28 cellular contexts compared by ENCODE assay signal in the genomic region with DNA sequence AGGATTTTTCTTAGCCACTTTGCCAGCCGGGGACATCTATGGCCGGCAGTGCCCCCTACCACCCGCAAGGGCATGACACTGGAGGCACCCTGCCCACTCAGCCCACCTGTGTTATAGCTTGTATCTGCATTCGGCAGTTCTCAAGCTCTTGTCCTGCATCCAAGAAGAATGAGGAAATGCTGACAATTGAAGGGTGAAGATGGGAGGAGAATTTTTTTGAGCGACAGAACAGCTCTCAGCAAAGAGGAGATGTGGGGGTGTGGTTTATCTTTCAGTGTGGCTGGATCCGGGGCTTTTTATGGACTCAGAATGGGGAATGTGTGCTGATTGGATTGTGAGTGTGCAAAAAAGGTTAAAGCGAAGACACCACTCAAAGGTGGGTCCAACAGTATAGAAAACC. TPM values are rescaled to one million over a fixed set of nuclear protein-coding genes. Genes with fewer than 3 reads are reported as not detected.
"Had no signal": no experiment of that assay in that cellular context is flagged by ENCODE, and none has a peak within 500 bp of the region (broad histone marks: within the 10 kb centered on the region; RNA-seq: fewer than 3 reads in every experiment).

No MANE protein-coding gene starts in this region.

- DNase-seq: naive B cell; naive thymus-derived CD8-positive, alpha-beta T cell; nephron progenitor cell; occipital lobe; pancreas; psoas muscle; right cardiac atrium; right lobe of liver; sigmoid colon; small intestine; stimulated activated CD4-positive, alpha-beta T cell treated with anti-CD3 and anti-CD28 coated beads, Interleukin-15, amount 100 ng/mL, for 24 hours; stimulated activated CD4-positive, alpha-beta T cell treated with anti-CD3 and anti-CD28 coated beads, Interleukin-2, amount 100 ng/mL, for 24 hours; stimulated activated CD4-positive, alpha-beta T cell treated with anti-CD3 and anti-CD28 coated beads, Interleukin-2, amount 100 ng/mL, for 48 hours; stimulated activated CD4-positive, alpha-beta T cell treated with anti-CD3 and anti-CD28 coated beads, Interleukin-4, amount 100 ng/mL, for 24 hours; stimulated activated naive CD4-positive, alpha-beta T cell; stimulated activated naive CD8-positive, alpha-beta T cell treated with anti-CD3 and anti-CD28 coated beads, Interleukin-15, amount 100 ng/mL, for 72 hours; stimulated activated naive CD8-positive, alpha-beta T cell treated with anti-CD3 and anti-CD28 coated beads, Interleukin-15, Interleukin-2, amounts not matched to agents 100 U/mL and 50 U/mL, for 24 hours; substantia nigra; testis; tibial artery; transverse colon; upper lobe of right lung; uterus had no signal

- H3K4me1 Mint-ChIP-seq: naive B cell; neural crest cell; stimulated activated effector memory CD8-positive, alpha-beta T cell treated with anti-CD3 and anti-CD28 coated beads, Interleukin-12 subunit alpha, Interleukin-12 subunit beta, amount 100 ng/mL, for 72 hours had no signal

- H3K36me3 Mint-ChIP-seq: natural killer cell treated with Interleukin-12 subunit alpha and Interleukin-12 subunit beta and Interleukin-15 and Interleukin-18, amount 100 ng/mL, for 72 hours; stimulated activated effector memory CD8-positive, alpha-beta T cell treated with anti-CD3 and anti-CD28 coated beads, Interleukin-12 subunit alpha, Interleukin-12 subunit beta, amount 100 ng/mL, for 72 hours had no signal

- FAIRE-seq: pancreas, small intestine had no signal

- H3K27me3 Mint-ChIP-seq: natural killer cell treated with Interleukin-12 subunit alpha and Interleukin-12 subunit beta and Interleukin-15 and Interleukin-18, amount 100 ng/mL, for 72 hours; stimulated activated naive CD8-positive, alpha-beta T cell treated with anti-CD3 and anti-CD28 coated beads, Interleukin-15, amount 100 ng/mL, for 72 hours had no signal

- H3K4me3 ChIP-seq: pancreas, psoas muscle, right lobe of liver, sigmoid colon, suprapubic skin, testis, tibial artery, transverse colon, upper lobe of right lung, uterus had no signal

- H3K9me3 ChIP-seq: pancreas, psoas muscle, right lobe of liver, suprapubic skin, testis, upper lobe of right lung, uterus had no signal

- H3K9me3 Mint-ChIP-seq: natural killer cell treated with Interleukin-12 subunit alpha and Interleukin-12 subunit beta and Interleukin-15 and Interleukin-18, amount 100 ng/mL, for 72 hours had no signal

- H3K36me3 ChIP-seq: pancreas, right lobe of liver, sigmoid colon, suprapubic skin, tibial artery, transverse colon, upper lobe of right lung, uterus had no signal

- H3K4me1 ChIP-seq: psoas muscle, right lobe of liver, sigmoid colon, suprapubic skin, testis, tibial artery, transverse colon, upper lobe of right lung, uterus had no signal

- H3K27ac ChIP-seq: pancreas, psoas muscle, right lobe of liver, sigmoid colon, suprapubic skin, testis, tibial artery, transverse colon, upper lobe of right lung, uterus had no signal

- H3K27me3 ChIP-seq: pancreas, right lobe of liver, sigmoid colon, suprapubic skin, testis, transverse colon, upper lobe of right lung, uterus had no signal

- H3K27ac Mint-ChIP-seq: naive B cell; naive thymus-derived CD8-positive, alpha-beta T cell; natural killer cell treated with Interleukin-12 subunit alpha and Interleukin-12 subunit beta and Interleukin-15 and Interleukin-18, amount 100 ng/mL, for 72 hours; nephron progenitor cell; stimulated activated effector memory CD8-positive, alpha-beta T cell treated with anti-CD3 and anti-CD28 coated beads, Interleukin-12 subunit alpha, Interleukin-12 subunit beta, amount 100 ng/mL, for 72 hours; stimulated activated naive CD8-positive, alpha-beta T cell treated with anti-CD3 and anti-CD28 coated beads, Interleukin-15, amount 100 ng/mL, for 72 hours; type B pancreatic cell had no signal

- H3K4me3 Mint-ChIP-seq: naive B cell; naive thymus-derived CD8-positive, alpha-beta T cell; natural killer cell treated with Interleukin-12 subunit alpha and Interleukin-12 subunit beta and Interleukin-15 and Interleukin-18, amount 100 ng/mL, for 72 hours; nephron progenitor cell; neural crest cell; stimulated activated effector memory CD8-positive, alpha-beta T cell treated with anti-CD3 and anti-CD28 coated beads, Interleukin-12 subunit alpha, Interleukin-12 subunit beta, amount 100 ng/mL, for 72 hours; stimulated activated naive CD8-positive, alpha-beta T cell treated with anti-CD3 and anti-CD28 coated beads, Interleukin-15, amount 100 ng/mL, for 72 hours; type B pancreatic cell had no signal

- ATAC-seq: naive thymus-derived CD8-positive, alpha-beta T cell; natural killer cell treated with Interleukin-12 subunit alpha and Interleukin-12 subunit beta and Interleukin-15 and Interleukin-18, amount 100 ng/mL, for 72 hours; pancreas; psoas muscle; right cardiac atrium; right lobe of liver; stimulated activated effector memory CD8-positive, alpha-beta T cell treated with anti-CD3 and anti-CD28 coated beads, Interleukin-12 subunit alpha, Interleukin-12 subunit beta, amount 100 ng/mL, for 72 hours; stimulated activated naive CD8-positive, alpha-beta T cell treated with anti-CD3 and anti-CD28 coated beads, Interleukin-15, amount 100 ng/mL, for 72 hours; stimulated activated naive CD8-positive, alpha-beta T cell treated with anti-CD3 and anti-CD28 coated beads, Interleukin-15, Interleukin-2, amounts not matched to agents 100 U/mL and 50 U/mL, for 24 hours; upper lobe of right lung had no signal

RNA-seq across cellular contexts. Expression of a gene that starts 5.4 kb away (rescaled TPM):
- total RNA-seq: neural crest cell had no signal
